8 cellular contexts compared by ENCODE assay signal in genomic region chr10:50740351-50740688, GRCh38. TPM values are rescaled to one million over a fixed set of nuclear protein-coding genes. Genes with fewer than 3 reads are reported as not detected.
DNase-seq lines count a peak whose midpoint lies in the region; ATAC-seq and TF ChIP-seq lines count a peak whose summit lies in the region.

No MANE protein-coding gene starts in this region.

- H3K27ac Mint-ChIP-seq in IgD-negative memory B cell (peak overlapping the region in 1 of 3 donors; percentile 96), naive B cell (peak overlapping the region in 4 of 6 donors; percentile 25 to 96 (median 58)), type B pancreatic cell (peak overlapping the region; percentile 87)

- H3K4me3 Mint-ChIP-seq in IgD-negative memory B cell (peak overlapping the region; percentile 76 to 98 (median 98)), naive B cell (peak overlapping the region; percentile 88 to 99 (median 98)), type B pancreatic cell (peak overlapping the region; percentile 99)

- H3K4me1 Mint-ChIP-seq in IgD-negative memory B cell (peaks cover 0 to 14% (median 3%) of the 10 kb centered on the region in 3 donors), naive B cell (peaks cover 22 to 23% (median 22%) of the 10 kb centered on the region in 3 donors), type B pancreatic cell (ENCODE audit: unreplicated experiment) (peaks cover 4% of the 10 kb centered on the region)

- TF ChIP-seq POLR2A in erythroblast (IDR thresholded peaks at IDR 0.05; ENCODE audit: low read length): no peak

- H3K27me3 Mint-ChIP-seq in IgD-negative memory B cell (no peaks in the 10 kb centered on the region), naive B cell (peaks cover 5 to 19% (median 12%) of the 10 kb centered on the region in 3 donors), type B pancreatic cell (peaks cover 15% of the 10 kb centered on the region)

- H3K9me3 Mint-ChIP-seq in IgD-negative memory B cell: no peaks in the 10 kb centered on the region
- no peaks in the 10 kb centered on the region for H3K9me3 Mint-ChIP-seq in naive B cell
- H3K9me3 Mint-ChIP-seq in type B pancreatic cell: no peaks in the 10 kb centered on the region

- no peak for TF ChIP-seq CTCF in type B pancreatic cell (conservative IDR thresholded peaks at IDR 0.05)

- ATAC-seq in GM21529 (IDR thresholded peaks at IDR 0.05; ENCODE audit: unreplicated experiment) (peak; percentile 48), naive B cell (ENCODE audit: low read depth in 2 of 2) (peak in 1 of 2 donors; percentile 2), HG03097 (IDR thresholded peaks at IDR 0.05; ENCODE audit: low FRiP score, unreplicated experiment) (no peak)

- H3K36me3 Mint-ChIP-seq in IgD-negative memory B cell: no peaks in the 10 kb centered on the region
- no peaks in the 10 kb centered on the region for H3K36me3 Mint-ChIP-seq in naive B cell
- no peaks in the 10 kb centered on the region for H3K36me3 Mint-ChIP-seq in type B pancreatic cell

- DNase-seq in ELR (ENCODE audit: low read depth) (peak; percentile 80), erythroblast (lab: John Stamatoyannopoulos, UW) (peak; percentile 32 to 34), naive B cell (no peak), type B pancreatic cell (ENCODE audit: extremely low spot score, unreplicated experiment) (no peak)
- peak; percentile 13 to 16 for DNase-seq in activated CD4-positive, alpha-beta T cell treated with anti-CD3 and anti-CD28 coated beads, Interleukin-2, amount 50 U/mL, for 4 hours

RNA-seq across cellular contexts. Expression of gene ASAH2B, which starts 0.6 kb away (rescaled TPM):
- polyA plus RNA-seq in IgD-negative memory B cell (0.61 TPM), naive B cell (ENCODE audit: low read depth in 6 of 6) (1 to 10 TPM in 3 of 6 donors, under 1 TPM in 2, not detected in 1; 0.63 to 2.1 (median 1.6) TPM)
- total RNA-seq in type B pancreatic cell (ENCODE audit: low replicate concordance): 3.7 and 6.0 TPM in 2 replicates

Comparison
In these comparisons a context has a peak if more than half of its experiments do, and no peak if none do; other contexts are left out.
1. DNase-seq: peak in ELR (single experiment), activated CD4-positive, alpha-beta T cell treated with anti-CD3 and anti-CD28 coated beads, Interleukin-2, amount 50 U/mL, for 4 hours (2 of 2) and erythroblast (2 of 2); none in naive B cell (single experiment) and type B pancreatic cell (single experiment).
2. Peak in every context shown above with its lines, with median percentiles within 50 percentile points of each other: H3K4me3 Mint-ChIP-seq.